ENCODE assay signal across 23 cellular contexts in the genomic region with DNA sequence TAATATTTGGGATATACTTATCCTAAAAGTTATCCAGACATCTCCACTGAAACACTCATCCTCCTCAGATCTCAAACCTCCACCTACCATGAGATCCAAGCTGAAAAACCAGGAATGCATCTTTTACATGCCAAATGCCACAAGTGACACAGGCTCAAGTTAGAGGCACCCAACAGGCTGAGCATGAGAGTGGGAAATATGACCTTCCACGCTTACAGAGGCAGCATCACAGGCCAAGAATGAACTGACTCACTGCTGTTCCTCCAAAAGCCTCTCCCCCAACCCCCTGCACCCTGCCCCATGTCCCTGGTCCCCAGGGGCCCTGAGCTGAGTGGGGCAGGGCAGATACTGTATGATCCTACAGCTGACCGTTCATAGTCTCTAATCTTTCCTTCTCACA. TPM values are rescaled to one million over a fixed set of nuclear protein-coding genes. Genes with fewer than 3 reads are reported as not detected.
DNase-seq lines count a peak whose midpoint lies in the region; ATAC-seq, FAIRE-seq and TF ChIP-seq lines count a peak whose summit lies in the region.
"Had no signal": no experiment of that assay in that cellular context is flagged by ENCODE, and none has a peak within 500 bp of the region (broad histone marks: within the 10 kb centered on the region; RNA-seq: fewer than 3 reads in every experiment).

No MANE protein-coding gene starts in this region.

- TF ChIP-seq CTCF in AG09309 (IDR thresholded peaks at IDR 0.05; ENCODE audit: control insufficient read depth, insufficient read depth, low read depth, low read length, missing control alignments) (no peak), astrocyte of the spinal cord (IDR thresholded peaks at IDR 0.05; ENCODE audit: low read depth, low read length) (no peak), smooth muscle cell (IDR thresholded peaks at IDR 0.05; ENCODE audit: borderline replicate concordance, insufficient read depth, poor library complexity, severe bottlenecking) (no peak)

- H3K4me2 ChIP-seq in smooth muscle cell, result no peak overlapping the region

- no peaks in the 10 kb centered on the region for H3K9me3 ChIP-seq in smooth muscle cell (replicated peaks; ENCODE audit: low read depth)
- H3K9me3 ChIP-seq: BE2C, esophagus squamous epithelium, SJSA1, thyroid gland had no signal

- H3K36me3 ChIP-seq in smooth muscle cell (ENCODE audit: low read depth), result no peaks in the 10 kb centered on the region
- H3K36me3 ChIP-seq: esophagus squamous epithelium, SJSA1, thyroid gland had no signal

- H3F3A ChIP-seq in smooth muscle cell (ENCODE audit: low read depth), result no peaks in the 10 kb centered on the region

- no peaks in the 10 kb centered on the region for H3K27me3 ChIP-seq in smooth muscle cell (ENCODE audit: low read depth)
- H3K27me3 ChIP-seq: BE2C, esophagus squamous epithelium, SJSA1, thyroid gland had no signal

- H4K20me1 ChIP-seq in smooth muscle cell (ENCODE audit: low read depth), result no peaks in the 10 kb centered on the region

- in situ Hi-C loops in astrocyte of the spinal cord (cut with HindIII; ENCODE audit: low sequenced_read_pairs), result no loop called here

- peaks cover 2% of the 10 kb centered on the region for H3K79me2 ChIP-seq in smooth muscle cell (ENCODE audit: low read depth)

- peaks cover 4% of the 10 kb centered on the region for H3K4me1 ChIP-seq in smooth muscle cell (ENCODE audit: low read depth)
- H3K4me1 ChIP-seq: BE2C had no signal

- H3K4me3 ChIP-seq in AG09309 (ENCODE audit: control insufficient read depth, low read depth, low read length), result no peak overlapping the region
- H3K4me3 ChIP-seq in astrocyte of the spinal cord (ENCODE audit: low read depth, low read length), result no peak overlapping the region
- H3K4me3 ChIP-seq in smooth muscle cell, result no peak overlapping the region
- H3K4me3 ChIP-seq: esophagus squamous epithelium, lung, SJSA1, thyroid gland had no signal

- no peaks in the 10 kb centered on the region for H3K4me1 Mint-ChIP-seq in stimulated activated memory B cell treated with anti-CD40 and anti-IgM and Interleukin-4, amounts not matched to agents 10 μg/mL and 1 μg/mL and 100 μg/mL, for 72 hours
- H3K4me1 Mint-ChIP-seq: nephron progenitor cell had no signal

- DNase-seq in AG09309 (ENCODE audit: low read depth) (peak; percentile 55), HTR-8/SVneo (ENCODE audit: insufficient read length, low spot score) (peak; percentile 46), astrocyte of the spinal cord (ENCODE audit: low read depth, low spot score) (peak; percentile 65), kidney tubule cell (ENCODE audit: low spot score) (peak; percentile 56), RPMI8226 (no peak), smooth muscle cell (lab: John Stamatoyannopoulos, UW; ENCODE audit: unreplicated experiment) (no peak)
- DNase-seq: activated CD4-positive, alpha-beta T cell treated with anti-CD3 and anti-CD28 coated beads, Interleukin-2, amount 50 U/mL, for 48 hours; activated T-cell treated with anti-CD3 and anti-CD28 coated beads, Interleukin-2, amount 50 U/mL, for 48 hours; BE2C; esophagus squamous epithelium; NCI-H1417; NCI-H2227 treated with DMSO at 0.1 percent for 48 hours; nephron progenitor cell; NK-92 treated with Interleukin-12 subunit alpha and Interleukin-12 subunit beta, amount 100 ng/mL, for 24 hours; stimulated activated CD4-positive, alpha-beta T cell treated with anti-CD3 and anti-CD28 coated beads, Interleukin-2, amount 100 ng/mL, for 24 hours; thyroid gland had no signal

- no peak overlapping the region for H3K27ac Mint-ChIP-seq in stimulated activated memory B cell treated with anti-CD40 and anti-IgM and Interleukin-4, amounts not matched to agents 10 μg/mL and 1 μg/mL and 100 μg/mL, for 72 hours
- H3K27ac Mint-ChIP-seq: dendritic cell treated with granulocyte-macrophage colony-stimulating factor and Interleukin-4, amounts not matched to agents 40 ng/mL and 50 ng/mL, for 4 days; nephron progenitor cell had no signal

- no peaks in the 10 kb centered on the region for H3K9me3 Mint-ChIP-seq in stimulated activated memory B cell treated with anti-CD40 and anti-IgM and Interleukin-4, amounts not matched to agents 10 μg/mL and 1 μg/mL and 100 μg/mL, for 72 hours
- H3K9me3 Mint-ChIP-seq: dendritic cell treated with granulocyte-macrophage colony-stimulating factor and Interleukin-4, amounts not matched to agents 40 ng/mL and 50 ng/mL, for 4 days had no signal

- H3K4me3 Mint-ChIP-seq in stimulated activated memory B cell treated with anti-CD40 and anti-IgM and Interleukin-4, amounts not matched to agents 10 μg/mL and 1 μg/mL and 100 μg/mL, for 72 hours, result no peak overlapping the region
- H3K4me3 Mint-ChIP-seq: dendritic cell treated with granulocyte-macrophage colony-stimulating factor and Interleukin-4, amounts not matched to agents 40 ng/mL and 50 ng/mL, for 4 days; nephron progenitor cell had no signal

- no peak for ATAC-seq in HG02870 (IDR thresholded peaks at IDR 0.05; ENCODE audit: unreplicated experiment)
- no peak for ATAC-seq in stimulated activated memory B cell treated with anti-CD40 and anti-IgM and Interleukin-4, amounts not matched to agents 10 μg/mL and 1 μg/mL and 100 μg/mL, for 72 hours

- peak; percentile 83 for FAIRE-seq in HTR-8/SVneo (lab: Jason Lieb, UNC)
- FAIRE-seq: H1, TTC549 had no signal

- WGBS in smooth muscle cell (ENCODE audit: low lambda C conversion rate), result 54% methylated on average over 2 of the region's 2 CpGs

- peaks cover 20% of the 10 kb centered on the region for H3K27me3 Mint-ChIP-seq in stimulated activated memory B cell treated with anti-CD40 and anti-IgM and Interleukin-4, amounts not matched to agents 10 μg/mL and 1 μg/mL and 100 μg/mL, for 72 hours

- H3K36me3 Mint-ChIP-seq in stimulated activated memory B cell treated with anti-CD40 and anti-IgM and Interleukin-4, amounts not matched to agents 10 μg/mL and 1 μg/mL and 100 μg/mL, for 72 hours, result no peaks in the 10 kb centered on the region

- no peak overlapping the region for H3K9ac ChIP-seq in smooth muscle cell (ENCODE audit: low read depth)

- H3K27ac ChIP-seq in smooth muscle cell (ENCODE audit: low read depth), result no peak overlapping the region
- H3K27ac ChIP-seq: esophagus squamous epithelium, SJSA1, thyroid gland had no signal

- H2AFZ ChIP-seq in smooth muscle cell (ENCODE audit: low read depth), result no peak overlapping the region

RNA-seq across cellular contexts. Expression of a gene that starts 4.8 kb away (rescaled TPM):
- total RNA-seq in smooth muscle cell, result 14.9 and 20.3 TPM in 2 replicates
- polyA plus RNA-seq in smooth muscle cell, result 8.4 and 9.4 TPM in 2 replicates

Comparison
In these comparisons a context has a peak if more than half of its experiments do, and no peak if none do; other contexts are left out.
1. DNase-seq: peak in AG09309 (single experiment), HTR-8/SVneo (single experiment), astrocyte of the spinal cord (single experiment) and kidney tubule cell (single experiment); none in RPMI8226 (single experiment) and smooth muscle cell (single experiment).